ENCODE assay signal across 8 cellular contexts in genomic region chr11:64850979-64851567, GRCh38. TPM values are rescaled to one million over a fixed set of nuclear protein-coding genes. Genes with fewer than 3 reads are reported as not detected.
DNase-seq lines count a peak whose midpoint lies in the region; ATAC-seq and TF ChIP-seq lines count a peak whose summit lies in the region.

No MANE protein-coding gene starts in this region.

- no peaks in the 10 kb centered on the region for H4K20me1 ChIP-seq in KMS-11 (ENCODE audit: insufficient read depth)

- peaks cover 88% of the 10 kb centered on the region for H3K4me1 ChIP-seq in KMS-11 (ENCODE audit: low read depth, poor library complexity, severe bottlenecking)
- H3K4me1 ChIP-seq in ascending aorta, result peaks cover 39 to 44% of the 10 kb centered on the region in 2 donors
- H3K4me1 ChIP-seq in skeletal muscle satellite cell (ENCODE audit: control insufficient read depth, insufficient read depth, low read length), result peaks cover 47% of the 10 kb centered on the region

- H3K4me2 ChIP-seq in KMS-11 (peak overlapping the region; percentile 80), skeletal muscle satellite cell (ENCODE audit: low read length) (peak overlapping the region; percentile 23)

- H3K27me3 ChIP-seq in KMS-11 (ENCODE audit: insufficient read depth, low read depth) (no peaks in the 10 kb centered on the region), ascending aorta (no peaks in the 10 kb centered on the region), skeletal muscle satellite cell (ENCODE audit: control insufficient read depth, insufficient read depth, low read length) (no peaks in the 10 kb centered on the region)

- H3K27ac ChIP-seq in KMS-11 (peak overlapping the region; percentile 74), ascending aorta (peak overlapping the region; percentile 72 to 95)

- no peaks in the 10 kb centered on the region for H3K36me3 ChIP-seq in KMS-11 (ENCODE audit: insufficient read depth)
- H3K36me3 ChIP-seq in ascending aorta, result peaks cover 20 to 27% of the 10 kb centered on the region in 2 donors
- peaks cover 26% of the 10 kb centered on the region for H3K36me3 ChIP-seq in skeletal muscle satellite cell (ENCODE audit: insufficient read depth, low read length)

- peak overlapping the region; percentile 41; the same call in 1 of the 2 replicates for H3K9ac ChIP-seq in KMS-11
- H3K9ac ChIP-seq in skeletal muscle satellite cell (ENCODE audit: low read depth, low read length), result no peak overlapping the region

- H3K79me2 ChIP-seq in KMS-11 (ENCODE audit: insufficient read depth, low read depth), result no peaks in the 10 kb centered on the region

- no peak for TF ChIP-seq CTCF in KMS-11 (conservative IDR thresholded peaks at IDR 0.05; ENCODE audit: low read depth, low read length)
- no peak for TF ChIP-seq CTCF in ascending aorta (IDR thresholded peaks at IDR 0.05)

- DNase-seq in ascending aorta (ENCODE audit: low spot score in 2 of 2) (no peak), Kasumi-1 (lab: John Stamatoyannopoulos, UW) (no peak), COR-L47 (lab: John Stamatoyannopoulos, UW) (no peak), OCI-M2 (lab: John Stamatoyannopoulos, UW; ENCODE audit: unreplicated experiment) (no peak)

- H3K4me3 ChIP-seq in KMS-11 (IDR thresholded peaks at IDR 0.05; ENCODE audit: insufficient read depth, low read depth, low read length) (no peak overlapping the region), ascending aorta (no peak overlapping the region), skeletal muscle satellite cell (ENCODE audit: low read length) (no peak overlapping the region)

- intact Hi-C loops in ascending aorta (cut with DNase I), result loop anchor here (10.0 kb wide), 1 partner anchor 264 kb away; the partner anchor contains the start of genes TM7SF2 and ZNHIT2

- no peak overlapping the region for H2AFZ ChIP-seq in KMS-11 (ENCODE audit: low read depth)

- H3K9me3 ChIP-seq in ascending aorta (no peaks in the 10 kb centered on the region), skeletal muscle satellite cell (replicated peaks; ENCODE audit: low read length) (no peaks in the 10 kb centered on the region)

- ATAC-seq in GM18502 (IDR thresholded peaks at IDR 0.05; ENCODE audit: poor library complexity, unreplicated experiment), result peak; percentile 56
- ATAC-seq in GM21576 (IDR thresholded peaks at IDR 0.05; ENCODE audit: unreplicated experiment), result peak; percentile 48

RNA-seq across cellular contexts. Expression of gene CDC42BPG, which starts 6.6 kb away (rescaled TPM):
- not detected for total RNA-seq in ascending aorta
- 0.25 TPM in 1 of 2 replicates, not detected in the other for total RNA-seq in skeletal muscle satellite cell (2012; rRNA removed)

RNA-seq across cellular contexts. Expression of gene EHD1, which starts 27.3 kb away (rescaled TPM):
- total RNA-seq in ascending aorta, result 216 TPM
- 43.7 and 56.5 TPM in 2 replicates for total RNA-seq in skeletal muscle satellite cell (2012; rRNA removed)

RNA-seq across cellular contexts. Expression of gene MEN1, which starts 40.7 kb away (rescaled TPM):
- 36.6 TPM for total RNA-seq in ascending aorta
- total RNA-seq in skeletal muscle satellite cell (2012; rRNA removed), result 20.0 and 21.4 TPM in 2 replicates

RNA-seq across cellular contexts. Expression of gene MAP4K2, which starts 48.1 kb away (rescaled TPM):
- total RNA-seq in ascending aorta, result 34.0 TPM
- total RNA-seq in skeletal muscle satellite cell (2012; rRNA removed), result 8.5 and 9.9 TPM in 2 replicates
